ENCODE assay signal across 24 cellular contexts in genomic region chr5:1068895-1069719, GRCh38. TPM values are rescaled to one million over a fixed set of nuclear protein-coding genes. Genes with fewer than 3 reads are reported as not detected.
A peak's percentile ranks its signal among the peaks of the same experiment; 100 is the strongest.
DNase-seq lines count a peak whose midpoint lies in the region; ATAC-seq and TF ChIP-seq lines count a peak whose summit lies in the region.
"Had no signal": no experiment of that assay in that cellular context is flagged by ENCODE, and none has a peak within 500 bp of the region (broad histone marks: within the 10 kb centered on the region; RNA-seq: fewer than 3 reads in every experiment).

No MANE protein-coding gene starts in this region.

- H3K4me2 ChIP-seq in osteoblast (ENCODE audit: insufficient read depth, low read length), result no peak overlapping the region
- H3K4me2 ChIP-seq: BLaER1 had no signal

- H3K27me3 ChIP-seq in gastroesophageal sphincter (no peaks in the 10 kb centered on the region), osteoblast (ENCODE audit: insufficient read depth, low read length) (no peaks in the 10 kb centered on the region), Peyer's patch (no peaks in the 10 kb centered on the region)
- H3K27me3 ChIP-seq: BLaER1 had no signal

- ATAC-seq in gastroesophageal sphincter, result peak; percentile 11
- ATAC-seq in GM21619 (IDR thresholded peaks at IDR 0.05; ENCODE audit: unreplicated experiment), result no peak
- ATAC-seq in HG03521 (IDR thresholded peaks at IDR 0.05; ENCODE audit: unreplicated experiment), result no peak
- ATAC-seq: GM12878, HCT116 had no signal

- no peaks in the 10 kb centered on the region for H4K20me1 ChIP-seq in osteoblast (ENCODE audit: insufficient read depth, low read length)

- no peak for TF ChIP-seq CTCF in HEK293 (tag by site-specific recombination; IDR thresholded peaks at IDR 0.05)
- no peak for TF ChIP-seq CTCF in gastroesophageal sphincter (IDR thresholded peaks at IDR 0.05)
- no peak for TF ChIP-seq CTCF in osteoblast (IDR thresholded peaks at IDR 0.05; ENCODE audit: extremely low read depth, low read depth, low read length)
- no peak for TF ChIP-seq CTCF in Peyer's patch (IDR thresholded peaks at IDR 0.05)

- no peak overlapping the region for H3K27ac ChIP-seq in HEK293 (ENCODE audit: extremely low read depth, low read depth, low read length)
- no peak overlapping the region for H3K27ac ChIP-seq in gastroesophageal sphincter
- H3K27ac ChIP-seq in osteoblast (ENCODE audit: low read depth, low read length), result no peak overlapping the region
- H3K27ac ChIP-seq in Peyer's patch, result no peak overlapping the region
- H3K27ac ChIP-seq: BLaER1 had no signal

- H3K36me3 ChIP-seq in HEK293 (ENCODE audit: control insufficient read depth in 2 of 2, insufficient read depth in 1 of 2, low read length in 2 of 2) (peaks cover 0 to 38% of the 10 kb centered on the region in 2 experiments; a peak in 1 of 3 replicates), gastroesophageal sphincter (peaks cover 0 to 67% of the 10 kb centered on the region in 2 donors), osteoblast (ENCODE audit: insufficient read depth, low read length) (no peaks in the 10 kb centered on the region), Peyer's patch (peaks cover 0 to 58% (median 0%) of the 10 kb centered on the region in 3 donors)

- H3K9me3 ChIP-seq in HEK293 (ENCODE audit: control insufficient read depth, insufficient read depth, low read depth, low read length), result no peaks in the 10 kb centered on the region
- H3K9me3 ChIP-seq in gastroesophageal sphincter, result no peaks in the 10 kb centered on the region
- no peaks in the 10 kb centered on the region for H3K9me3 ChIP-seq in osteoblast (ENCODE audit: low read depth, low read length)
- H3K9me3 ChIP-seq in Peyer's patch, result no peaks in the 10 kb centered on the region
- H3K9me3 ChIP-seq: BLaER1 had no signal

- H3K4me3 ChIP-seq in HEK293 (ENCODE audit: low read depth, low read length) (no peak overlapping the region), gastroesophageal sphincter (no peak overlapping the region), osteoblast (ENCODE audit: insufficient read depth, low read length) (no peak overlapping the region), Peyer's patch (no peak overlapping the region)
- H3K4me3 ChIP-seq: BLaER1, GM12878 had no signal

- no peaks in the 10 kb centered on the region for H3K4me1 ChIP-seq in HEK293 (ENCODE audit: control insufficient read depth, insufficient read depth, low read length)
- H3K4me1 ChIP-seq in gastroesophageal sphincter, result no peaks in the 10 kb centered on the region
- no peaks in the 10 kb centered on the region for H3K4me1 ChIP-seq in osteoblast (ENCODE audit: insufficient read depth, low read length)
- no peaks in the 10 kb centered on the region for H3K4me1 ChIP-seq in Peyer's patch

- CTCF ChIA-PET in HEK293 (lab: Yijun Ruan, JAX), result interaction anchor here (0.6 kb wide), 1 partner anchor 13 kb away, joined by 6 read pairs; no protein-coding TSS in a partner anchor

- POLR2A ChIA-PET in HEK293 (lab: Yijun Ruan, JAX), result no interaction called here

- 81% methylated on average over 4 of the region's 33 CpGs; no CpG with 5 or more reads in 1 of the 2 donors for WGBS in gastroesophageal sphincter (ENCODE audit: low coverage in 1 of 2), 2 donors

- TF ChIP-seq EP300 in gastroesophageal sphincter (IDR thresholded peaks at IDR 0.05), result no peak

- TF ChIP-seq POLR2A in gastroesophageal sphincter (IDR thresholded peaks at IDR 0.05) (no peak), Peyer's patch (IDR thresholded peaks at IDR 0.05) (no peak)

- H3K79me2 ChIP-seq in osteoblast (ENCODE audit: insufficient read depth, low read length), result no peaks in the 10 kb centered on the region

- no peak overlapping the region for H2AFZ ChIP-seq in osteoblast (ENCODE audit: low read length)

- DNase-seq in 8988T (peak; percentile 44), osteoblast (ENCODE audit: insufficient read length, low spot score, missing footprints) (peak; percentile 70), Peyer's patch (no peak)
- DNase-seq: ACHN; CD4-positive, alpha-beta T cell; COR-L47; DMS79; GOT3; Karpas-422; MV-4-11; NCI-H1105 treated with DMSO at 0.1 percent for 48 hours; NCI-H2029 treated with DMSO at 0.1 percent for 48 hours; NCI-H345; NCI-H524; NCI-H774; NK-92 treated with Interleukin-12 subunit alpha and Interleukin-12 subunit beta, amount 100 ng/mL, for 24 hours; SHP77 had no signal

TF ChIP-seq in HEK293, 187 proteins besides CTCF, POLR2A, EP300 and RAD21:
- TF ChIP-seq ZFHX2 (tag by site-specific recombination; conservative IDR thresholded peaks at IDR 0.05) (peak; percentile 56), EGR2 (tag by site-specific recombination; IDR thresholded peaks at IDR 0.05; ENCODE audit: low read depth) (peak; percentile 47), ZNF211 (tag by site-specific recombination; IDR thresholded peaks at IDR 0.05; ENCODE audit: low read depth) (no peak), ZNF223 (tag by site-specific recombination; IDR thresholded peaks at IDR 0.05) (no peak), ZNF404 (tag by site-specific recombination; IDR thresholded peaks at IDR 0.05) (no peak), GLIS2 (tag by site-specific recombination; IDR thresholded peaks at IDR 0.05) (peak; percentile 52; the same call in 1 of the 2 replicates), ZNF398 (tag by site-specific recombination; IDR thresholded peaks at IDR 0.05) (no peak), ZNF391 (tag by site-specific recombination; IDR thresholded peaks at IDR 0.05; ENCODE audit: borderline replicate concordance, low read depth) (no peak), ZXDB (tag by site-specific recombination; IDR thresholded peaks at IDR 0.05) (no peak)
- TF ChIP-seq, protein P1, sequence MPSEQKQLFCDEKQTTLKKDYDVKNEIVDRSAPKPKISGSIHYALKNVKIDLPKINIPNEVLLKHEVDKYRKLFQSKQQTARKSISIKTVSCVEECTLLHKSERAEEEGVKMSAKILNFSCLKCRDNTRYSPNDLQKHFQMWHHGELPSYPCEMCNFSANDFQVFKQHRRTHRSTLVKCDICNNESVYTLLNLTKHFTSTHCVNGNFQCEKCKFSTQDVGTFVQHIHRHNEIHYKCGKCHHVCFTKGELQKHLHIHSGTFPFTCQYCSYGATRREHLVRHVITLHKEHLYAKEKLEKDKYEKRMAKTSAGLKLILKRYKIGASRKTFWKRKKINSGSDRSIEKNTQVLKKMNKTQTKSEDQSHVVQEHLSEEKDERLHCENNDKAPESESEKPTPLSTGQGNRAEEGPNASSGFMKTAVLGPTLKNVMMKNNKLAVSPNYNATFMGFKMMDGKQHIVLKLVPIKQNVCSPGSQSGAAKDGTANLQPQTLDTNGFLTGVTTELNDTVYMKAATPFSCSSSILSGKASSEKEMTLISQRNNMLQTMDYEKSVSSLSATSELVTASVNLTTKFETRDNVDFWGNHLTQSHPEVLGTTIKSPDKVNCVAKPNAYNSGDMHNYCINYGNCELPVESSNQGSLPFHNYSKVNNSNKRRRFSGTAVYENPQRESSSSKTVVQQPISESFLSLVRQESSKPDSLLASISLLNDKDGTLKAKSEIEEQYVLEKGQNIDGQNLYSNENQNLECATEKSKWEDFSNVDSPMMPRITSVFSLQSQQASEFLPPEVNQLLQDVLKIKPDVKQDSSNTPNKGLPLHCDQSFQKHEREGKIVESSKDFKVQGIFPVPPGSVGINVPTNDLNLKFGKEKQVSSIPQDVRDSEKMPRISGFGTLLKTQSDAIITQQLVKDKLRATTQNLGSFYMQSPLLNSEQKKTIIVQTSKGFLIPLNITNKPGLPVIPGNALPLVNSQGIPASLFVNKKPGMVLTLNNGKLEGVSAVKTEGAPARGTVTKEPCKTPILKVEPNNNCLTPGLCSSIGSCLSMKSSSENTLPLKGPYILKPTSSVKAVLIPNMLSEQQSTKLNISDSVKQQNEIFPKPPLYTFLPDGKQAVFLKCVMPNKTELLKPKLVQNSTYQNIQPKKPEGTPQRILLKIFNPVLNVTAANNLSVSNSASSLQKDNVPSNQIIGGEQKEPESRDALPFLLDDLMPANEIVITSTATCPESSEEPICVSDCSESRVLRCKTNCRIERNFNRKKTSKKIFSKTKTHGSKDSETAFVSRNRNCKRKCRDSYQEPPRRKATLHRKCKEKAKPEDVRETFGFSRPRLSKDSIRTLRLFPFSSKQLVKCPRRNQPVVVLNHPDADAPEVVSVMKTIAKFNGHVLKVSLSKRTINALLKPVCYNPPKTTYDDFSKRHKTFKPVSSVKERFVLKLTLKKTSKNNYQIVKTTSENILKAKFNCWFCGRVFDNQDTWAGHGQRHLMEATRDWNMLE (tag by site-specific recombination; conservative IDR thresholded peaks at IDR 0.05; ENCODE audit: low read depth), result no peak

RNA-seq across cellular contexts. Expression of gene SLC12A7, which starts 42.8 kb away (rescaled TPM):
- total RNA-seq in gastroesophageal sphincter, result 10 to 100 TPM; 18.8 to 28.7 (median 24.5) TPM
- total RNA-seq in osteoblast, result 6.9 and 8.0 TPM in 2 replicates
- 100 to 1,000 TPM in 3 of 4 donors, 10 to 100 TPM in 1; 87.2 to 182 (median 116) TPM for total RNA-seq in Peyer's patch

Comparison
In these comparisons a context has a peak if more than half of its experiments do, and no peak if none do; other contexts are left out.
1. DNase-seq: peak in 8988T (single experiment) and osteoblast (single experiment); none in Peyer's patch (0 of 3).